ENCODE assay signal across 8 cellular contexts in the genomic region with DNA sequence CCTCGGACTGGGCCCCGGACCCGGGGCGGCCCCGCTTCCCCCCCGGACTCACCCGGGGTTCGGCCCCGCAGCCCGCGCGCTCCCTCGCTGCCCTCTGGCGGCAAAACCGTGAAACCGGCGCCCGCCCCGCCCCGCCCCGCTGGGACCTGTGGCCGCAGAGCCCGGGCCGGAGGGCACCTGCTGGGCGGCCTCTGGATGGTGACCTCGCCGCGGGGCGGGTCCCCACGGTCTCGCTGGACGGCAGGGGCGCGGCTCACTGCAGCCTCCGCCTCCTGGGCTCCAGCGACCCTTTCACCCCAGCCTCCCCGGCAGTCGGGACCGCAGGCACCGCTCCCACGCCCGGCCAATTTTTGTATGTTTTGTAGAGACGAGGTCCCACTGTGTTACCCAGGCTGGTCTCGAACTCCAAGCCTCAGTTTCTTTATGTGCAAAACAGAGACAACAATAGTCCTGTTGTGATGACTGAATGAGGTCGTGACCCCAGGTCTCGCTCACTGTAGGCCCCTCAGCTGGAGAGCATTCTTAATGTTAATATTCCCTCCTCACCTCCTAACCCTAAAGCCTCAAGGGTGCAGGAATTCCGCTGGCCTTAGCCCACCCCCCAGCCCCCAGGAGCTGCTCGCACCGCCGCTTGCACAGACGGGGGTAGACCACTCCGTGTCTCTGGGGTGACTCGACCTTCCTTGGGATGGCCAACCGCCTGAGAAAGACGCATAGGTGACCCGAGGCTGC. TPM values are rescaled to one million over a fixed set of nuclear protein-coding genes. Genes with fewer than 3 reads are reported as not detected.
DNase-seq lines count a peak whose midpoint lies in the region; ATAC-seq and TF ChIP-seq lines count a peak whose summit lies in the region.

No MANE protein-coding gene starts in this region.

- DNase-seq in NCI-H2227 (lab: John Stamatoyannopoulos, UW; ENCODE audit: unreplicated experiment) (peak; percentile 46), NCI-H2227 treated with DMSO at 0.1 percent for 48 hours (lab: John Stamatoyannopoulos, UW) (no peak), cerebellar cortex (ENCODE audit: low spot score) (peak; percentile 54)
- peak; percentile 76 for DNase-seq in activated CD4-positive, CD25-positive, alpha-beta regulatory T cell treated with anti-CD3 and anti-CD28 coated beads, Interleukin-2, amount 50 U/mL, for 72 hours
- DNase-seq in stimulated activated CD4-positive, alpha-beta T cell treated with anti-CD3 and anti-CD28 coated beads, TNF-alpha, amount 100 ng/mL, for 48 hours (ENCODE audit: low read depth in 3 of 3): peak; percentile 45 to 64 (median 51)

- H4K20me1 ChIP-seq in KMS-11 (ENCODE audit: insufficient read depth): no peaks in the 10 kb centered on the region

- no peaks in the 10 kb centered on the region for H3K79me2 ChIP-seq in KMS-11 (ENCODE audit: insufficient read depth, low read depth)

- TF ChIP-seq RAD21 in liver (IDR thresholded peaks at IDR 0.05): peak; percentile 61 to 77

- H3K27me3 ChIP-seq in KMS-11 (ENCODE audit: insufficient read depth, low read depth): no peaks in the 10 kb centered on the region; the same call in 1 of the 2 replicates
- H3K27me3 ChIP-seq in liver (ENCODE audit: control insufficient read depth in 4 of 4, insufficient read depth in 4 of 4, low read length in 3 of 4): no peaks in the 10 kb centered on the region

- H3K9me3 ChIP-seq in liver (ENCODE audit: control insufficient read depth in 4 of 4, low read length in 3 of 4): no peaks in the 10 kb centered on the region

- H3K4me1 ChIP-seq in KMS-11 (ENCODE audit: low read depth, poor library complexity, severe bottlenecking): no peaks in the 10 kb centered on the region
- peaks cover 0 to 15% (median 9%) of the 10 kb centered on the region in 4 donors for H3K4me1 ChIP-seq in liver (ENCODE audit: control insufficient read depth in 4 of 4, insufficient read depth in 4 of 4, low read length in 3 of 4)

- no peak overlapping the region for H3K4me2 ChIP-seq in KMS-11

- H3K9ac ChIP-seq in KMS-11 (no peak overlapping the region), liver (ENCODE audit: low read depth in 1 of 2, low read length in 2 of 2) (no peak overlapping the region)

- ATAC-seq in GM18502 (IDR thresholded peaks at IDR 0.05; ENCODE audit: poor library complexity, unreplicated experiment): no peak

- H3K27ac ChIP-seq in KMS-11: no peak overlapping the region
- peak overlapping the region in 1 of 2 donors; percentile 48 for H3K27ac ChIP-seq in liver (ENCODE audit: low read depth in 1 of 2, low read length in 2 of 2)

- H3K4me3 ChIP-seq in KMS-11 (IDR thresholded peaks at IDR 0.05; ENCODE audit: insufficient read depth, low read depth, low read length) (no peak overlapping the region), liver (ENCODE audit: low read depth in 1 of 3, low read length in 3 of 3) (peak overlapping the region in 1 of 3 donors; percentile 85)

- WGBS in liver: 12% methylated on average over 56 of the region's 56 CpGs

- H3K36me3 ChIP-seq in KMS-11 (ENCODE audit: insufficient read depth) (no peaks in the 10 kb centered on the region), liver (ENCODE audit: control insufficient read depth in 4 of 4, insufficient read depth in 3 of 4, low read depth in 1 of 4, low read length in 3 of 4) (no peaks in the 10 kb centered on the region)

- TF ChIP-seq CTCF in KMS-11 (conservative IDR thresholded peaks at IDR 0.05; ENCODE audit: low read depth, low read length) (peak; percentile 30; the same call in 1 of the 2 replicates), liver (IDR thresholded peaks at IDR 0.05; ENCODE audit: low read depth, low read length, missing input control) (peak; percentile 67)

- H2AFZ ChIP-seq in KMS-11 (ENCODE audit: low read depth): no peak overlapping the region

TF ChIP-seq in liver, 16 proteins besides CTCF, POLR2A, EP300 and RAD21:
- TF ChIP-seq YY1 (IDR thresholded peaks at IDR 0.05) (no peak), FOXA1 (IDR thresholded peaks at IDR 0.05) (no peak), RXRA (IDR thresholded peaks at IDR 0.05) (peak; percentile 14 to 15), SP1 (IDR thresholded peaks at IDR 0.05) (peak; percentile 9), NR2F2 (IDR thresholded peaks at IDR 0.05) (no peak), GABPA (IDR thresholded peaks at IDR 0.05 in 1 of 2, conservative IDR thresholded peaks at IDR 0.05 in 1 of 2) (no peak), MAX (IDR thresholded peaks at IDR 0.05) (no peak), ATF3 (IDR thresholded peaks at IDR 0.05) (no peak), HNF4G (IDR thresholded peaks at IDR 0.05) (no peak), EGR1 (IDR thresholded peaks at IDR 0.05; ENCODE audit: low read depth in 2 of 2) (no peak), TAF1 (conservative IDR thresholded peaks at IDR 0.05) (no peak), JUND (IDR thresholded peaks at IDR 0.05) (no peak), FOXA2 (IDR thresholded peaks at IDR 0.05) (no peak), HNF4A (conservative IDR thresholded peaks at IDR 0.05) (peak in 1 of 2 donors; percentile 13)
- TF ChIP-seq, protein P1, sequence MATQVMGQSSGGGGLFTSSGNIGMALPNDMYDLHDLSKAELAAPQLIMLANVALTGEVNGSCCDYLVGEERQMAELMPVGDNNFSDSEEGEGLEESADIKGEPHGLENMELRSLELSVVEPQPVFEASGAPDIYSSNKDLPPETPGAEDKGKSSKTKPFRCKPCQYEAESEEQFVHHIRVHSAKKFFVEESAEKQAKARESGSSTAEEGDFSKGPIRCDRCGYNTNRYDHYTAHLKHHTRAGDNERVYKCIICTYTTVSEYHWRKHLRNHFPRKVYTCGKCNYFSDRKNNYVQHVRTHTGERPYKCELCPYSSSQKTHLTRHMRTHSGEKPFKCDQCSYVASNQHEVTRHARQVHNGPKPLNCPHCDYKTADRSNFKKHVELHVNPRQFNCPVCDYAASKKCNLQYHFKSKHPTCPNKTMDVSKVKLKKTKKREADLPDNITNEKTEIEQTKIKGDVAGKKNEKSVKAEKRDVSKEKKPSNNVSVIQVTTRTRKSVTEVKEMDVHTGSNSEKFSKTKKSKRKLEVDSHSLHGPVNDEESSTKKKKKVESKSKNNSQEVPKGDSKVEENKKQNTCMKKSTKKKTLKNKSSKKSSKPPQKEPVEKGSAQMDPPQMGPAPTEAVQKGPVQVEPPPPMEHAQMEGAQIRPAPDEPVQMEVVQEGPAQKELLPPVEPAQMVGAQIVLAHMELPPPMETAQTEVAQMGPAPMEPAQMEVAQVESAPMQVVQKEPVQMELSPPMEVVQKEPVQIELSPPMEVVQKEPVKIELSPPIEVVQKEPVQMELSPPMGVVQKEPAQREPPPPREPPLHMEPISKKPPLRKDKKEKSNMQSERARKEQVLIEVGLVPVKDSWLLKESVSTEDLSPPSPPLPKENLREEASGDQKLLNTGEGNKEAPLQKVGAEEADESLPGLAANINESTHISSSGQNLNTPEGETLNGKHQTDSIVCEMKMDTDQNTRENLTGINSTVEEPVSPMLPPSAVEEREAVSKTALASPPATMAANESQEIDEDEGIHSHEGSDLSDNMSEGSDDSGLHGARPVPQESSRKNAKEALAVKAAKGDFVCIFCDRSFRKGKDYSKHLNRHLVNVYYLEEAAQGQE (IDR thresholded peaks at IDR 0.05): no peak
TF ChIP-seq in liver: peak in this region for 3.

RNA-seq across cellular contexts. Expression of gene RPH3AL, which starts 33.7 kb away (rescaled TPM):
- 10 to 100 TPM in 1 of 2 donors, 1 to 10 TPM in 1; 8.5 to 52.5 TPM for total RNA-seq in liver
- polyA plus RNA-seq in liver: 10 to 100 TPM; 10.3 to 17.4 TPM

RNA-seq across cellular contexts. Expression of gene RFLNB, which starts 59.4 kb away (rescaled TPM):
- 1 to 10 TPM; 8.1 to 10.0 TPM for total RNA-seq in liver
- polyA plus RNA-seq in liver: 1 to 10 TPM; 2.2 to 4.5 TPM
